In the genomic region with DNA sequence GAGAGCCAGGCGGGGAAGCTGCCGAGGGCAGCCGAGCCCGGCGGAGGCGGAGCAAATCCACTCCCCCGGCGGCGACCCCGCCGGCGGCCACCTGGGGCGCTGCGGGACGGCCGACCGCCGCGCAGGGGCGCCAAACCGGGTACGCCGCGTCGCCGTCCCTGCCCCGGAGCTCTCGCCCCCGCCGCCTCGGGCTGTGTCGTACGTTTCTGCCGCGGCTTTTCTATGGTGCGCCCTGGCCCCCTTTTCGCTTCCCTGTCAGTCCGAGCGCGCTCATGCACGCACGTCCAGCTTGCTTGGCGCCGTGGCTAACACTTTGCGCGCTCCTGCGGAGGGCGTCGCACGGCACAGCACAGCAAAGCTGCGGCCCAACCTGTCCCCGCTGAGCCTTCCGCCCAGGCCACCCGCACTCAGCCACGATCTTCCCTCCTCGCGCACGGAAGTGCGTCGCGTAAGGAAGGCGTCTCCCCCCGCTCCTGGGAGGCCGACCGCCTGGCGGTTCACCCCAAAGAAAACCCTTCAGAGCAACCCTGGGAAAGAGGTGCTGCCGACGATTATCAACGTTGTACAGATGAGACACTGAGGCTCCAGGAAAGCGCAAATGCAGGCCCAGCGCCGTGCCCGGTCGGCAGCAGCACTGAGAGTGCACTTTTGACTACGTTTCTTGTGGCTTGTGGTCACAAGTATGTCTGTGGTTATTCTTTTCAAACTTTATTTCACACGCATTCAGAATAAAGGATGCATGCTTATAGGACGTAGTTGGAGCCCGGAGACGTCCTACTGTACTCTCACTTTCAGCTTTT, we compare ENCODE assay signal across 1 cellular context.
A peak's percentile ranks its signal among the peaks of the same experiment; 100 is the strongest.
TF ChIP-seq lines count a peak whose summit lies in the region.

A gene (minus strand): TSS at position 48 of the 800 bp plus-strand sequence. CDS start 1,857 bp downstream, outside the sequence.

TF ChIP-seq in HepG2, 621 proteins besides CTCF, POLR2A, EP300 and RAD21 (continued from another document and continues in another):
- TF ChIP-seq, protein P1, sequence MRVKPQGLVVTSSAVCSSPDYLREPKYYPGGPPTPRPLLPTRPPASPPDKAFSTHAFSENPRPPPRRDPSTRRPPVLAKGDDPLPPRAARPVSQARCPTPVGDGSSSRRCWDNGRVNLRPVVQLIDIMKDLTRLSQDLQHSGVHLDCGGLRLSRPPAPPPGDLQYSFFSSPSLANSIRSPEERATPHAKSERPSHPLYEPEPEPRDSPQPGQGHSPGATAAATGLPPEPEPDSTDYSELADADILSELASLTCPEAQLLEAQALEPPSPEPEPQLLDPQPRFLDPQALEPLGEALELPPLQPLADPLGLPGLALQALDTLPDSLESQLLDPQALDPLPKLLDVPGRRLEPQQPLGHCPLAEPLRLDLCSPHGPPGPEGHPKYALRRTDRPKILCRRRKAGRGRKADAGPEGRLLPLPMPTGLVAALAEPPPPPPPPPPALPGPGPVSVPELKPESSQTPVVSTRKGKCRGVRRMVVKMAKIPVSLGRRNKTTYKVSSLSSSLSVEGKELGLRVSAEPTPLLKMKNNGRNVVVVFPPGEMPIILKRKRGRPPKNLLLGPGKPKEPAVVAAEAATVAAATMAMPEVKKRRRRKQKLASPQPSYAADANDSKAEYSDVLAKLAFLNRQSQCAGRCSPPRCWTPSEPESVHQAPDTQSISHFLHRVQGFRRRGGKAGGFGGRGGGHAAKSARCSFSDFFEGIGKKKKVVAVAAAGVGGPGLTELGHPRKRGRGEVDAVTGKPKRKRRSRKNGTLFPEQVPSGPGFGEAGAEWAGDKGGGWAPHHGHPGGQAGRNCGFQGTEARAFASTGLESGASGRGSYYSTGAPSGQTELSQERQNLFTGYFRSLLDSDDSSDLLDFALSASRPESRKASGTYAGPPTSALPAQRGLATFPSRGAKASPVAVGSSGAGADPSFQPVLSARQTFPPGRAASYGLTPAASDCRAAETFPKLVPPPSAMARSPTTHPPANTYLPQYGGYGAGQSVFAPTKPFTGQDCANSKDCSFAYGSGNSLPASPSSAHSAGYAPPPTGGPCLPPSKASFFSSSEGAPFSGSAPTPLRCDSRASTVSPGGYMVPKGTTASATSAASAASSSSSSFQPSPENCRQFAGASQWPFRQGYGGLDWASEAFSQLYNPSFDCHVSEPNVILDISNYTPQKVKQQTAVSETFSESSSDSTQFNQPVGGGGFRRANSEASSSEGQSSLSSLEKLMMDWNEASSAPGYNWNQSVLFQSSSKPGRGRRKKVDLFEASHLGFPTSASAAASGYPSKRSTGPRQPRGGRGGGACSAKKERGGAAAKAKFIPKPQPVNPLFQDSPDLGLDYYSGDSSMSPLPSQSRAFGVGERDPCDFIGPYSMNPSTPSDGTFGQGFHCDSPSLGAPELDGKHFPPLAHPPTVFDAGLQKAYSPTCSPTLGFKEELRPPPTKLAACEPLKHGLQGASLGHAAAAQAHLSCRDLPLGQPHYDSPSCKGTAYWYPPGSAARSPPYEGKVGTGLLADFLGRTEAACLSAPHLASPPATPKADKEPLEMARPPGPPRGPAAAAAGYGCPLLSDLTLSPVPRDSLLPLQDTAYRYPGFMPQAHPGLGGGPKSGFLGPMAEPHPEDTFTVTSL (CRISPR knock-in tag; IDR thresholded peaks at IDR 0.05; ENCODE audit: borderline replicate concordance): peak; percentile 78; the same call in 1 of the 2 replicates
- peak; percentile 98 for TF ChIP-seq ZNF225 (CRISPR knock-in tag; IDR thresholded peaks at IDR 0.05)
- TF ChIP-seq ZNF34 (CRISPR knock-in tag; IDR thresholded peaks at IDR 0.05; ENCODE audit: borderline replicate concordance): peak; percentile 100; the same call in 1 of the 2 replicates
- TF ChIP-seq CEBPG (CRISPR knock-in tag; IDR thresholded peaks at IDR 0.05): peak; percentile 79
- no peak for TF ChIP-seq TCF12 (IDR thresholded peaks at IDR 0.05)
- peak; percentile 96 for TF ChIP-seq TCF12 (CRISPR knock-in tag; IDR thresholded peaks at IDR 0.05)
- peak; percentile 99 for TF ChIP-seq ZFYVE20 (CRISPR knock-in tag; IDR thresholded peaks at IDR 0.05; ENCODE audit: borderline replicate concordance, low read depth)
- TF ChIP-seq, protein P2, sequence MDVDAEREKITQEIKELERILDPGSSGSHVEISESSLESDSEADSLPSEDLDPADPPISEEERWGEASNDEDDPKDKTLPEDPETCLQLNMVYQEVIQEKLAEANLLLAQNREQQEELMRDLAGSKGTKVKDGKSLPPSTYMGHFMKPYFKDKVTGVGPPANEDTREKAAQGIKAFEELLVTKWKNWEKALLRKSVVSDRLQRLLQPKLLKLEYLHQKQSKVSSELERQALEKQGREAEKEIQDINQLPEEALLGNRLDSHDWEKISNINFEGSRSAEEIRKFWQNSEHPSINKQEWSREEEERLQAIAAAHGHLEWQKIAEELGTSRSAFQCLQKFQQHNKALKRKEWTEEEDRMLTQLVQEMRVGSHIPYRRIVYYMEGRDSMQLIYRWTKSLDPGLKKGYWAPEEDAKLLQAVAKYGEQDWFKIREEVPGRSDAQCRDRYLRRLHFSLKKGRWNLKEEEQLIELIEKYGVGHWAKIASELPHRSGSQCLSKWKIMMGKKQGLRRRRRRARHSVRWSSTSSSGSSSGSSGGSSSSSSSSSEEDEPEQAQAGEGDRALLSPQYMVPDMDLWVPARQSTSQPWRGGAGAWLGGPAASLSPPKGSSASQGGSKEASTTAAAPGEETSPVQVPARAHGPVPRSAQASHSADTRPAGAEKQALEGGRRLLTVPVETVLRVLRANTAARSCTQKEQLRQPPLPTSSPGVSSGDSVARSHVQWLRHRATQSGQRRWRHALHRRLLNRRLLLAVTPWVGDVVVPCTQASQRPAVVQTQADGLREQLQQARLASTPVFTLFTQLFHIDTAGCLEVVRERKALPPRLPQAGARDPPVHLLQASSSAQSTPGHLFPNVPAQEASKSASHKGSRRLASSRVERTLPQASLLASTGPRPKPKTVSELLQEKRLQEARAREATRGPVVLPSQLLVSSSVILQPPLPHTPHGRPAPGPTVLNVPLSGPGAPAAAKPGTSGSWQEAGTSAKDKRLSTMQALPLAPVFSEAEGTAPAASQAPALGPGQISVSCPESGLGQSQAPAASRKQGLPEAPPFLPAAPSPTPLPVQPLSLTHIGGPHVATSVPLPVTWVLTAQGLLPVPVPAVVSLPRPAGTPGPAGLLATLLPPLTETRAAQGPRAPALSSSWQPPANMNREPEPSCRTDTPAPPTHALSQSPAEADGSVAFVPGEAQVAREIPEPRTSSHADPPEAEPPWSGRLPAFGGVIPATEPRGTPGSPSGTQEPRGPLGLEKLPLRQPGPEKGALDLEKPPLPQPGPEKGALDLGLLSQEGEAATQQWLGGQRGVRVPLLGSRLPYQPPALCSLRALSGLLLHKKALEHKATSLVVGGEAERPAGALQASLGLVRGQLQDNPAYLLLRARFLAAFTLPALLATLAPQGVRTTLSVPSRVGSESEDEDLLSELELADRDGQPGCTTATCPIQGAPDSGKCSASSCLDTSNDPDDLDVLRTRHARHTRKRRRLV (CRISPR knock-in tag; IDR thresholded peaks at IDR 0.05): peak; percentile 97
- peak; percentile 93 for TF ChIP-seq FOXJ3 (CRISPR knock-in tag; IDR thresholded peaks at IDR 0.05; ENCODE audit: borderline replicate concordance)
- peak; percentile 62; the same call in 1 of the 2 replicates for TF ChIP-seq HNF4G (IDR thresholded peaks at IDR 0.05; ENCODE audit: borderline replicate concordance, low read depth, low read length)
- TF ChIP-seq HNF4G (CRISPR knock-in tag; IDR thresholded peaks at IDR 0.05; ENCODE audit: borderline replicate concordance, low read depth): peak; percentile 64
- TF ChIP-seq JUNB (CRISPR knock-in tag; IDR thresholded peaks at IDR 0.05; ENCODE audit: borderline replicate concordance): peak; percentile 80
- peak; percentile 98 for TF ChIP-seq PHF8 (CRISPR knock-in tag; IDR thresholded peaks at IDR 0.05)
- peak; percentile 95 for TF ChIP-seq MYNN (CRISPR knock-in tag; IDR thresholded peaks at IDR 0.05; ENCODE audit: low read depth)
- TF ChIP-seq TCF7L2 (IDR thresholded peaks at IDR 0.05; ENCODE audit: low read depth, low read length): no peak
- TF ChIP-seq ZNF644 (CRISPR knock-in tag; IDR thresholded peaks at IDR 0.05; ENCODE audit: low read depth): peak; percentile 46; the same call in 1 of the 2 replicates
- TF ChIP-seq ZNF547 (CRISPR knock-in tag; IDR thresholded peaks at IDR 0.05): peak; percentile 100
- TF ChIP-seq ZBTB1 (CRISPR knock-in tag; IDR thresholded peaks at IDR 0.05; ENCODE audit: borderline replicate concordance): no peak; the same call in 1 of the 2 replicates
- peak; percentile 83; the same call in 1 of the 2 replicates for TF ChIP-seq TEAD2 (CRISPR knock-in tag; IDR thresholded peaks at IDR 0.05)
- peak; percentile 99 for TF ChIP-seq ZNF468 (CRISPR knock-in tag; IDR thresholded peaks at IDR 0.05)
- peak; percentile 99 for TF ChIP-seq ZNF792 (CRISPR knock-in tag; IDR thresholded peaks at IDR 0.05)
- TF ChIP-seq HNRNPK (IDR thresholded peaks at IDR 0.05; ENCODE audit: low read depth, low read length, poor library complexity, severe bottlenecking): peak; percentile 63
- TF ChIP-seq PLRG1 (conservative IDR thresholded peaks at IDR 0.05): no peak
- TF ChIP-seq SP1 (IDR thresholded peaks at IDR 0.05): no peak
- peak; percentile 87 for TF ChIP-seq SP1 (CRISPR knock-in tag; IDR thresholded peaks at IDR 0.05)
- TF ChIP-seq YEATS4 (CRISPR knock-in tag; IDR thresholded peaks at IDR 0.05; ENCODE audit: borderline replicate concordance): peak; percentile 100
- TF ChIP-seq RXRB (CRISPR knock-in tag; IDR thresholded peaks at IDR 0.05; ENCODE audit: borderline replicate concordance): peak; percentile 94
- TF ChIP-seq SAP130 (CRISPR knock-in tag; IDR thresholded peaks at IDR 0.05; ENCODE audit: low read depth): peak; percentile 90
- peak; percentile 96 for TF ChIP-seq ESRRA (CRISPR knock-in tag; IDR thresholded peaks at IDR 0.05; ENCODE audit: low read depth)
- TF ChIP-seq IRX3 (CRISPR knock-in tag; IDR thresholded peaks at IDR 0.05; ENCODE audit: borderline replicate concordance, low read depth): peak; percentile 99
- TF ChIP-seq, protein P3, sequence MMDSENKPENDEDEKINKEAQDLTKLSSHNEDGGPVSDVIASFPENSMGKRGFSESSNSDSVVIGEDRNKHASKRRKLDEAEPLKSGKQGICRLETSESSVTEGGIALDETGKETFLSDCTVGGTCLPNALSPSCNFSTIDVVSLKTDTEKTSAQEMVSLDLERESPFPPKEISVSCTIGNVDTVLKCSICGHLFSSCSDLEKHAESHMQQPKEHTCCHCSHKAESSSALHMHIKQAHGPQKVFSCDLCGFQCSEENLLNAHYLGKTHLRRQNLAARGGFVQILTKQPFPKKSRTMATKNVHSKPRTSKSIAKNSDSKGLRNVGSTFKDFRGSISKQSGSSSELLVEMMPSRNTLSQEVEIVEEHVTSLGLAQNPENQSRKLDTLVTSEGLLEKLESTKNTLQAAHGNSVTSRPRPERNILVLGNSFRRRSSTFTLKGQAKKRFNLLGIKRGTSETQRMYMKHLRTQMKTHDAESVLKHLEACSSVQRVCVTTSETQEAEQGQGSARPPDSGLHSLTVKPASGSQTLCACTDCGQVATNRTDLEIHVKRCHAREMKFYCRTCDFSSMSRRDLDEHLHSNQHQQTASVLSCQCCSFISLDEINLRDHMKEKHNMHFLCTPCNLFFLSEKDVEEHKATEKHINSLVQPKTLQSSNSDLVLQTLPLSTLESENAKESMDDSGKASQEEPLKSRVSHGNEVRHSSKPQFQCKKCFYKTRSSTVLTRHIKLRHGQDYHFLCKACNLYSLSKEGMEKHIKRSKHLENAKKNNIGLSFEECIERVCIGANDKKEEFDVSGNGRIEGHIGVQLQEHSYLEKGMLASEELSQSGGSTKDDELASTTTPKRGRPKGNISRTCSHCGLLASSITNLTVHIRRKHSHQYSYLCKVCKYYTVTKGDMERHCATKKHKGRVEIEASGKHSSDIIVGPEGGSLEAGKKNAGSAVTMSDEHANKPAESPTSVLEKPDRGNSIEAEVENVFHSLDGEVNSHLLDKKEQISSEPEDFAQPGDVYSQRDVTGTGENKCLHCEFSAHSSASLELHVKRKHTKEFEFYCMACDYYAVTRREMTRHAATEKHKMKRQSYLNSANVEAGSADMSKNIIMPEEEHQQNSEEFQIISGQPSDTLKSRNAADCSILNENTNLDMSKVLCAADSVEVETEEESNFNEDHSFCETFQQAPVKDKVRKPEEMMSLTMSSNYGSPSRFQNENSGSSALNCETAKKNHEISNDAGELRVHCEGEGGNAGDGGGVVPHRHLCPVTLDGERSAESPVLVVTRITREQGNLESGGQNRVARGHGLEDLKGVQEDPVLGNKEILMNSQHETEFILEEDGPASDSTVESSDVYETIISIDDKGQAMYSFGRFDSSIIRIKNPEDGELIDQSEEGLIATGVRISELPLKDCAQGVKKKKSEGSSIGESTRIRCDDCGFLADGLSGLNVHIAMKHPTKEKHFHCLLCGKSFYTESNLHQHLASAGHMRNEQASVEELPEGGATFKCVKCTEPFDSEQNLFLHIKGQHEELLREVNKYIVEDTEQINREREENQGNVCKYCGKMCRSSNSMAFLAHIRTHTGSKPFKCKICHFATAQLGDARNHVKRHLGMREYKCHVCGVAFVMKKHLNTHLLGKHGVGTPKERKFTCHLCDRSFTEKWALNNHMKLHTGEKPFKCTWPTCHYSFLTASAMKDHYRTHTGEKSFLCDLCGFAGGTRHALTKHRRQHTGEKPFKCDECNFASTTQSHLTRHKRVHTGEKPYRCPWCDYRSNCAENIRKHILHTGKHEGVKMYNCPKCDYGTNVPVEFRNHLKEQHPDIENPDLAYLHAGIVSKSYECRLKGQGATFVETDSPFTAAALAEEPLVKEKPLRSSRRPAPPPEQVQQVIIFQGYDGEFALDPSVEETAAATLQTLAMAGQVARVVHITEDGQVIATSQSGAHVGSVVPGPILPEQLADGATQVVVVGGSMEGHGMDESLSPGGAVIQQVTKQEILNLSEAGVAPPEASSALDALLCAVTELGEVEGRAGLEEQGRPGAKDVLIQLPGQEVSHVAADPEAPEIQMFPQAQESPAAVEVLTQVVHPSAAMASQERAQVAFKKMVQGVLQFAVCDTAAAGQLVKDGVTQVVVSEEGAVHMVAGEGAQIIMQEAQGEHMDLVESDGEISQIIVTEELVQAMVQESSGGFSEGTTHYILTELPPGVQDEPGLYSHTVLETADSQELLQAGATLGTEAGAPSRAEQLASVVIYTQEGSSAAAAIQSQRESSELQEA (CRISPR knock-in tag; IDR thresholded peaks at IDR 0.05; ENCODE audit: not compliant biosample characterization): peak; percentile 92
- TF ChIP-seq ELF1 (CRISPR knock-in tag; IDR thresholded peaks at IDR 0.05): peak; percentile 96
- peak; percentile 83; the same call in 1 of the 2 replicates for TF ChIP-seq U2AF2 (IDR thresholded peaks at IDR 0.05; ENCODE audit: low read depth, low read length)
- TF ChIP-seq ELF4 (CRISPR knock-in tag; IDR thresholded peaks at IDR 0.05; ENCODE audit: borderline replicate concordance): peak; percentile 98
- TF ChIP-seq HMG20B (CRISPR knock-in tag; conservative IDR thresholded peaks at IDR 0.05): peak; percentile 89
